In genomic region chr6:47440722-47441121, GRCh38 we compare ENCODE assay signal across 10 cellular contexts. TPM values are rescaled to one million over a fixed set of nuclear protein-coding genes. Genes with fewer than 3 reads are reported as not detected.
DNase-seq lines count a peak whose midpoint lies in the region; ATAC-seq and TF ChIP-seq lines count a peak whose summit lies in the region.
"Had no signal": no experiment of that assay in that cellular context is flagged by ENCODE, and none has a peak within 500 bp of the region (broad histone marks: within the 10 kb centered on the region; RNA-seq: fewer than 3 reads in every experiment).

No MANE protein-coding gene starts in this region.

- H3K27ac Mint-ChIP-seq in immature natural killer cell, result no peak overlapping the region

- H3K27me3 ChIP-seq in BE2C, result 0 out of 2 replicates have a peak, but pooled peaks cover 5% of the 10 kb centered on the region
- H3K27me3 ChIP-seq: SJCRH30 had no signal

- H3K4me1 Mint-ChIP-seq in immature natural killer cell, result no peaks in the 10 kb centered on the region

- TF ChIP-seq CTCF in BE2C (IDR thresholded peaks at IDR 0.05; ENCODE audit: low read depth, low read length), result no peak

- H3K27me3 Mint-ChIP-seq in immature natural killer cell (ENCODE audit: low read depth in 3 of 3), result peaks cover 0 to 3% (median 0%) of the 10 kb centered on the region in 3 donors

- H3K9me3 Mint-ChIP-seq in immature natural killer cell, result no peaks in the 10 kb centered on the region

- DNase-seq in NCI-H146 (lab: John Stamatoyannopoulos, UW), result peak; percentile 44
- DNase-seq in renal cortical epithelial cell (ENCODE audit: low read depth), result peak; percentile 68
- no peak for DNase-seq in BE2C
- DNase-seq in DMS79 (lab: John Stamatoyannopoulos, UW), result no peak
- no peak for DNase-seq in immature natural killer cell
- no peak for DNase-seq in activated T-cell treated with anti-CD3 and anti-CD28 coated beads, Interleukin-2, amount 50 U/mL, for 1 hour
- DNase-seq: stimulated activated CD4-positive, alpha-beta T cell treated with anti-CD3 and anti-CD28 coated beads, Interleukin-2, amount 100 ng/mL, for 24 hours had no signal

- H3K4me1 ChIP-seq in BE2C, result no peaks in the 10 kb centered on the region
- H3K4me1 ChIP-seq: SJCRH30 had no signal

- H3K9me3 ChIP-seq in BE2C, result no peaks in the 10 kb centered on the region
- H3K9me3 ChIP-seq: SJCRH30 had no signal

- no peak overlapping the region for H3K4me3 Mint-ChIP-seq in immature natural killer cell

- H3K4me3 ChIP-seq in BE2C (ENCODE audit: low read depth, low read length), result no peak overlapping the region
- H3K4me3 ChIP-seq: SJCRH30 had no signal

- ATAC-seq in GM19025 (IDR thresholded peaks at IDR 0.05; ENCODE audit: low read depth, unreplicated experiment) (peak; percentile 52), HG02840 (IDR thresholded peaks at IDR 0.05; ENCODE audit: low FRiP score, unreplicated experiment) (peak; percentile 44)

- no peaks in the 10 kb centered on the region for H3K36me3 Mint-ChIP-seq in immature natural killer cell

- H3K36me3 ChIP-seq in BE2C, result no peaks in the 10 kb centered on the region
- H3K36me3 ChIP-seq: SJCRH30 had no signal

RNA-seq across cellular contexts. Expression of gene CD2AP, which starts 36.9 kb away (rescaled TPM):
- total RNA-seq in renal cortical epithelial cell, result 90.3 and 113 TPM in 2 replicates
- 1.9 TPM for polyA plus RNA-seq in BE2C (2012; ENCODE audit: insufficient read depth, insufficient read length, low read depth)
- 10 to 100 TPM in 1 of 3 donors, 1 to 10 TPM in 2; 2.4 to 10.7 (median 5.9) TPM for polyA plus RNA-seq in immature natural killer cell

Comparison
In these comparisons a context has a peak if more than half of its experiments do, and no peak if none do; other contexts are left out.
1. DNase-seq: peak in NCI-H146 (single experiment) and renal cortical epithelial cell (single experiment); none in BE2C (single experiment), DMS79 (single experiment), immature natural killer cell (0 of 3) and activated T-cell treated with anti-CD3 and anti-CD28 coated beads, Interleukin-2, amount 50 U/mL, for 1 hour (single experiment).